In the genomic region with DNA sequence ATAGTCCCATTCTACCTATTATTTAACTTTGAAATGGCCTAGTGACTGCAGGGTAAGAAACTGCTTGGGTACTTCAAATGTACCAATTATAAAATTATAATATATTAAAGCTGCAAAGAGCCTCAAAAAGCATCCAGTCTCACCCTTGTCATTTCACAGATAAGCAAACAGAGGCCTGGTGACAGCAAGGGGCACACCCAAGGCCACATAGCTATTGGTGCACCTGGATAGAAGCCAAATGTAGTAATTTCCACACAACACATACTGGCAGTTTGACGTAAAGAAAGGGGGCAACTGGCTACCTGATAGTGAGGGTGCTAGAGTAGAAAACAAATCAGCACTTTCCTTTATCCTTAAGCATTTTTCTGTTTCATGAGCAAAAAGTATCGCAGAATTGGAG, we compare ENCODE assay signal across 19 cellular contexts.
"Had no signal": no experiment of that assay in that cellular context is flagged by ENCODE, and none has a peak within 500 bp of the region (broad histone marks: within the 10 kb centered on the region; RNA-seq: fewer than 3 reads in every experiment).

No MANE protein-coding gene starts in this region.

- H3K4me1 ChIP-seq: sigmoid colon, testis, tibial nerve, upper lobe of right lung, vagina had no signal

- H3K4me3 ChIP-seq: hepatocyte, sigmoid colon, skin epidermis, testis, tibial nerve, upper lobe of right lung, vagina had no signal

- H3K4me2 ChIP-seq: hepatocyte had no signal

- H3K27ac ChIP-seq: hepatocyte, sigmoid colon, skin epidermis, testis, tibial nerve, upper lobe of right lung, vagina had no signal

- ATAC-seq: left cardiac atrium; natural killer cell; stimulated activated naive B cell treated with anti-CD40 and anti-IgM and Interleukin-4, amounts not matched to agents 10 μg/mL and 1 μg/mL and 100 μg/mL, for 72 hours; stimulated activated naive CD8-positive, alpha-beta T cell treated with anti-CD3 and anti-CD28 coated beads, Interleukin-15, amount 100 ng/mL, for 72 hours; upper lobe of right lung had no signal

- H3K9me3 ChIP-seq: sigmoid colon, testis, tibial nerve, upper lobe of right lung, vagina had no signal

- DNase-seq: effector CD4-positive, alpha-beta T cell; endodermal cell; foreskin melanocyte; head of caudate nucleus; kidney; left cardiac atrium; natural killer cell; posterior cingulate gyrus; sigmoid colon; stimulated activated CD4-positive, alpha-beta T cell treated with anti-CD3 and anti-CD28 coated beads, Interleukin-2, amount 100 ng/mL, for 24 hours; stimulated activated CD4-positive, alpha-beta T cell treated with anti-CD3 and anti-CD28 coated beads, Interleukin-4, amount 100 ng/mL, for 4 hours; stimulated activated naive B cell treated with anti-CD40 and anti-IgM and Interleukin-4, amounts not matched to agents 10 μg/mL and 1 μg/mL and 100 μg/mL, for 72 hours; stimulated activated naive CD8-positive, alpha-beta T cell treated with anti-CD3 and anti-CD28 coated beads, Interleukin-15, amount 100 ng/mL, for 72 hours; testis; upper lobe of right lung had no signal

- H2AFZ ChIP-seq: hepatocyte had no signal

- H3K79me2 ChIP-seq: hepatocyte had no signal

- H3K27me3 ChIP-seq: hepatocyte, sigmoid colon, testis, tibial nerve, upper lobe of right lung, vagina had no signal
